In the genomic region with DNA sequence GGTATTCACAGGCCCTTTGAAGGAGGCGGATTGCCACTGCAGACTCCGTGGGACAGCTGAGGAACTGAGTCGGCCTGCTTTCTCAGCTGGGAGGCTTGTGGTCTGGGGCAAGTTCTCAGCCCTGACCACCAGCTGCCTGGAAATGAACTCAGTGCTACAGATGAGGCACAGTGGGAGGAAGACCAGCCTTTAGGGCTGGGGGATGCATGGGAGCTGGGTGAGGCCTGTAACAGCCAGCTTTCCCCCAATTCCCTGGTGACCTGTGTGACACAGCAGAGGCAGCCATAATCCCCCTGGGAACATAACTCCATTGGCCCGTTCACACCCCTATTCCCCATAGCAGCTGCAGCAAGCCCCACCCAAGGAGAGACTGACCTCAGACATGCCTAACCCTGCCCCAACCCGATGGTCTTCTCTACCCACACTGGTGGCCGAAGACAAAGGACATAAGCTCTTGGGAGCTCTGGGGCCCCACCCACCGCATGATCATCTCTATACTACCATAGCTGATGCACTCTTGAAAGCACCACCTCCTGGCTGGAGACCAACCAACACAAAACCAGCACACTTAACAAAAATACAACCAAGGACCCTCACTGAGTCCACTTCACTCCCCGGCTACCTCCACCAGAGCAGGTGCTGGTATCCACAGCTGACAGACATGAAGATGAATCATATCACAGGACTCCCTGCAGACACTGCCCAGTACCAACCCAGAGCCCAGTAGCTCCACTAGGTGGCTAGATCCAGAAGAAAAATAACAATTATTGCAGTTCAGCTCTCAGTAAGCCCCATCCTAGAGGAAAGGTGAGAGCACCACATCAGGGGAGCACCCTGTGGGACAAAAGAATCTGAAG, we compare ENCODE assay signal across 12 cellular contexts. TPM values are rescaled to one million over a fixed set of nuclear protein-coding genes. Genes with fewer than 3 reads are reported as not detected.
DNase-seq lines count a peak whose midpoint lies in the region; ATAC-seq, FAIRE-seq and TF ChIP-seq lines count a peak whose summit lies in the region.
"Had no signal": no experiment of that assay in that cellular context is flagged by ENCODE, and none has a peak within 500 bp of the region (broad histone marks: within the 10 kb centered on the region; RNA-seq: fewer than 3 reads in every experiment).

No MANE protein-coding gene starts in this region.

- peaks cover 56% of the 10 kb centered on the region for H3K79me2 ChIP-seq in OCI-LY1 (ENCODE audit: insufficient read depth, low read length)
- peaks cover 88% of the 10 kb centered on the region for H3K79me2 ChIP-seq in smooth muscle cell (ENCODE audit: low read depth)

- no peak overlapping the region for H3K4me3 Mint-ChIP-seq in CD8-positive, alpha-beta memory T cell

- peak; percentile 24; the same call in 1 of the 2 replicates for TF ChIP-seq CTCF in OCI-LY1 (IDR thresholded peaks at IDR 0.05; ENCODE audit: low read length)
- no peak for TF ChIP-seq CTCF in smooth muscle cell (IDR thresholded peaks at IDR 0.05; ENCODE audit: borderline replicate concordance, insufficient read depth, poor library complexity, severe bottlenecking)

- peak overlapping the region in 1 of 8 donors; percentile 11 for H3K27ac Mint-ChIP-seq in CD8-positive, alpha-beta memory T cell

- FAIRE-seq in RCC 7860 (lab: Jason Lieb, UNC), result no peak
- FAIRE-seq: A204.1 had no signal

- H3K27me3 Mint-ChIP-seq in CD8-positive, alpha-beta memory T cell, result no peaks in the 10 kb centered on the region

- no peak overlapping the region for H2AFZ ChIP-seq in OCI-LY1 (ENCODE audit: low read length)
- no peak overlapping the region for H2AFZ ChIP-seq in smooth muscle cell (ENCODE audit: low read depth)

- H3K4me2 ChIP-seq in OCI-LY1 (ENCODE audit: low read length), result peak overlapping the region; percentile 11; the same call in 1 of the 2 replicates
- no peak overlapping the region for H3K4me2 ChIP-seq in smooth muscle cell

- peaks cover 7 to 23% (median 15%) of the 10 kb centered on the region in 3 donors for H3K36me3 Mint-ChIP-seq in CD8-positive, alpha-beta memory T cell

- H4K20me1 ChIP-seq in OCI-LY1 (ENCODE audit: insufficient read depth, low read length) (no peaks in the 10 kb centered on the region), smooth muscle cell (ENCODE audit: low read depth) (peaks cover 73% of the 10 kb centered on the region)

- H3K9me3 ChIP-seq in OCI-LY1 (ENCODE audit: low read length), result peaks cover 4% of the 10 kb centered on the region
- H3K9me3 ChIP-seq in smooth muscle cell (replicated peaks; ENCODE audit: low read depth), result no peaks in the 10 kb centered on the region
- no peaks in the 10 kb centered on the region for H3K9me3 ChIP-seq in aorta (ENCODE audit: control insufficient read depth, low read length)
- no peaks in the 10 kb centered on the region for H3K9me3 ChIP-seq in CD8-positive, alpha-beta memory T cell (ENCODE audit: low read length)

- H3K36me3 ChIP-seq in OCI-LY1 (ENCODE audit: insufficient read depth, low read length) (peaks cover 14% of the 10 kb centered on the region), smooth muscle cell (ENCODE audit: low read depth) (no peaks in the 10 kb centered on the region), aorta (ENCODE audit: control insufficient read depth in 1 of 2, insufficient read depth in 2 of 2, low read length in 1 of 2) (no peaks in the 10 kb centered on the region)
- H3K36me3 ChIP-seq in CD8-positive, alpha-beta memory T cell (ENCODE audit: insufficient read depth, low read length), result no peaks in the 10 kb centered on the region
- H3K36me3 ChIP-seq: upper lobe of left lung had no signal

- POLR2A ChIA-PET in CD8-positive, alpha-beta memory T cell (lab: Charles Lee), result no interaction called here

- no peak overlapping the region for H3K9ac ChIP-seq in OCI-LY1 (ENCODE audit: low read length)
- H3K9ac ChIP-seq in smooth muscle cell (ENCODE audit: low read depth), result no peak overlapping the region

- peaks cover 21% of the 10 kb centered on the region for H3K4me1 ChIP-seq in OCI-LY1 (ENCODE audit: insufficient read depth, low read length, severe bottlenecking)
- H3K4me1 ChIP-seq in smooth muscle cell (ENCODE audit: low read depth), result no peaks in the 10 kb centered on the region
- no peaks in the 10 kb centered on the region for H3K4me1 ChIP-seq in aorta (ENCODE audit: control insufficient read depth in 1 of 2, insufficient read depth in 2 of 2, low read length in 2 of 2)
- H3K4me1 ChIP-seq in CD8-positive, alpha-beta memory T cell (ENCODE audit: insufficient read depth, low read length), result peaks cover 5% of the 10 kb centered on the region

- H3K9me3 Mint-ChIP-seq in CD8-positive, alpha-beta memory T cell, result peaks cover 0 to 2% (median 0%) of the 10 kb centered on the region in 5 donors

- intact Hi-C loops in aorta (cut with DNase I), result no loop called here

- 83% methylated on average over 8 of the region's 8 CpGs for WGBS in smooth muscle cell (ENCODE audit: low lambda C conversion rate)
- WGBS in aorta, 2 donors, result 85 to 88% methylated on average over 8 of the region's 8 CpGs

- H3K9me2 ChIP-seq in OCI-LY1 (ENCODE audit: low read depth, low read length), result no peaks in the 10 kb centered on the region

- DNase-seq in NCI-H187 (lab: John Stamatoyannopoulos, UW) (peak; percentile 27 to 34), NCI-H187 treated with DMSO at 0.1 percent for 48 hours (lab: John Stamatoyannopoulos, UW) (no peak), smooth muscle cell (lab: John Stamatoyannopoulos, UW; ENCODE audit: unreplicated experiment) (no peak), aorta (no peak), RCC 7860 (ENCODE audit: low spot score) (no peak)
- no peak for DNase-seq in CD8-positive, alpha-beta memory T cell
- DNase-seq: midbrain, NCI-H774, upper lobe of left lung had no signal

- H3K27me3 ChIP-seq in OCI-LY1 (ENCODE audit: insufficient read depth, low read length) (no peaks in the 10 kb centered on the region), smooth muscle cell (ENCODE audit: low read depth) (no peaks in the 10 kb centered on the region), aorta (ENCODE audit: control insufficient read depth in 1 of 2, insufficient read depth in 2 of 2, low read length in 1 of 2) (no peaks in the 10 kb centered on the region)
- no peaks in the 10 kb centered on the region for H3K27me3 ChIP-seq in CD8-positive, alpha-beta memory T cell (ENCODE audit: insufficient read depth, low read length, poor library complexity, severe bottlenecking)
- H3K27me3 ChIP-seq: upper lobe of left lung had no signal

- H3K4me1 Mint-ChIP-seq in CD8-positive, alpha-beta memory T cell, result peaks cover 46 to 59% (median 57%) of the 10 kb centered on the region in 3 donors

- H3K27ac ChIP-seq in OCI-LY1 (ENCODE audit: low read depth, low read length, poor library complexity, severe bottlenecking) (peak overlapping the region; percentile 3), smooth muscle cell (ENCODE audit: low read depth) (peak overlapping the region; percentile 24), aorta (ENCODE audit: low read depth in 1 of 2, low read length in 2 of 2) (no peak overlapping the region)
- no peak overlapping the region for H3K27ac ChIP-seq in CD8-positive, alpha-beta memory T cell (ENCODE audit: low read depth, low read length)
- H3K27ac ChIP-seq: upper lobe of left lung had no signal

- H3K4me3 ChIP-seq in OCI-LY1 (ENCODE audit: low read depth, low read length, poor library complexity, severe bottlenecking), result no peak overlapping the region
- no peak overlapping the region for H3K4me3 ChIP-seq in smooth muscle cell
- H3K4me3 ChIP-seq in aorta (ENCODE audit: low read length in 2 of 2), result no peak overlapping the region
- H3K4me3 ChIP-seq in CD8-positive, alpha-beta memory T cell (ENCODE audit: low read length), result no peak overlapping the region
- H3K4me3 ChIP-seq: upper lobe of left lung had no signal

- ATAC-seq in HG02759 (IDR thresholded peaks at IDR 0.05; ENCODE audit: unreplicated experiment) (peak; percentile 89), aorta (ENCODE audit: low FRiP score) (no peak)

- CTCF ChIA-PET in CD8-positive, alpha-beta memory T cell (lab: Charles Lee), result interaction anchor here (1.0 to 1.6 kb wide), 2 partner anchors 26 to 270 kb away, joined by 3 read pairs; no protein-coding TSS in a partner anchor

- H3F3A ChIP-seq in OCI-LY1 (ENCODE audit: insufficient read depth, low read length) (no peaks in the 10 kb centered on the region), smooth muscle cell (ENCODE audit: low read depth) (no peaks in the 10 kb centered on the region)

RNA-seq across cellular contexts. Expression of a gene that starts 24.9 kb away (rescaled TPM):
- 54.4 and 58.6 TPM in 2 replicates for total RNA-seq in smooth muscle cell
- 34.8 and 43.8 TPM in 2 replicates for polyA plus RNA-seq in smooth muscle cell
- total RNA-seq in aorta, result 10 to 100 TPM; 27.1 to 27.3 TPM
- 10 to 100 TPM in 1 of 2 donors, 1 to 10 TPM in 1; 9.9 to 12.4 TPM for polyA plus RNA-seq in aorta
- 10 to 100 TPM; 14.7 to 16.3 TPM for total RNA-seq in CD8-positive, alpha-beta memory T cell
- polyA plus RNA-seq in CD8-positive, alpha-beta memory T cell, result 10.7 TPM

Comparison
In these comparisons a context has a peak if more than half of its experiments do, and no peak if none do; other contexts are left out.
1. DNase-seq: peak in NCI-H187 (2 of 2); none in NCI-H187 treated with DMSO at 0.1 percent for 48 hours (single experiment), smooth muscle cell (single experiment), aorta (0 of 2), CD8-positive, alpha-beta memory T cell (0 of 5) and RCC 7860 (single experiment).
2. H3K27ac ChIP-seq: peak in OCI-LY1 (single experiment) and smooth muscle cell (single experiment); none in aorta (0 of 2) and CD8-positive, alpha-beta memory T cell (single experiment).